In genomic region chr2:67145851-67146250, GRCh38 we compare ENCODE assay signal across 18 cellular contexts.
DNase-seq lines count a peak whose midpoint lies in the region; ATAC-seq, FAIRE-seq and TF ChIP-seq lines count a peak whose summit lies in the region.
"Had no signal": no experiment of that assay in that cellular context is flagged by ENCODE, and none has a peak within 500 bp of the region (broad histone marks: within the 10 kb centered on the region; RNA-seq: fewer than 3 reads in every experiment).

No MANE protein-coding gene starts in this region.

- peak; percentile 46 for FAIRE-seq in urothelium cell line (lab: Jason Lieb, UNC)
- FAIRE-seq: D721Med, GM12878, H1 had no signal

- no peaks in the 10 kb centered on the region for H3K27me3 ChIP-seq in RWPE2 (ENCODE audit: insufficient read depth, poor library complexity, severe bottlenecking)
- H3K27me3 ChIP-seq: BE2C had no signal

- no peaks in the 10 kb centered on the region for H3K36me3 ChIP-seq in RWPE2 (ENCODE audit: low read depth)
- H3K36me3 ChIP-seq: BE2C had no signal

- DNase-seq in NCI-H226 = peak; percentile 18
- DNase-seq in RWPE2 (ENCODE audit: low spot score) = no peak
- peak; percentile 31 for DNase-seq in epithelial cell of esophagus (ENCODE audit: low read depth)
- no peak for DNase-seq in urothelium cell line (ENCODE audit: low spot score)
- no peak for DNase-seq in HCEC 1CT
- no peak for DNase-seq in stimulated activated CD4-positive, alpha-beta T cell treated with anti-CD3 and anti-CD28 coated beads, Interleukin-2, amount 100 ng/mL, for 24 hours
- DNase-seq: BE2C; C1 segment of cervical spinal cord; CD4-positive, CD25-positive, alpha-beta regulatory T cell; CD8-positive, alpha-beta memory T cell; COR-L47; DND-41; EL; H9 had no signal

- TF ChIP-seq CTCF in RWPE2 (IDR thresholded peaks at IDR 0.05; ENCODE audit: poor library complexity, severe bottlenecking) = no peak
- TF ChIP-seq CTCF in epithelial cell of esophagus (IDR thresholded peaks at IDR 0.05; ENCODE audit: insufficient read depth, low read depth, low read length, missing control alignments) = no peak

- H3K4me1 ChIP-seq in RWPE2 (ENCODE audit: insufficient read depth, poor library complexity, severe bottlenecking) = no peaks in the 10 kb centered on the region
- H3K4me1 ChIP-seq: BE2C had no signal

- ATAC-seq in RWPE2 (ENCODE audit: low read depth) = peak; percentile 27; the same call in 1 of the 3 replicates
- ATAC-seq in GM21717 (IDR thresholded peaks at IDR 0.05; ENCODE audit: unreplicated experiment) = no peak
- ATAC-seq: GM12878 had no signal

- H3K4me3 ChIP-seq in RWPE2 (ENCODE audit: severe bottlenecking) (no peak overlapping the region), epithelial cell of esophagus (ENCODE audit: low read length) (no peak overlapping the region)
- H3K4me3 ChIP-seq: GM12878 had no signal

- no peak overlapping the region for H3K27ac ChIP-seq in RWPE2 (ENCODE audit: poor library complexity, severe bottlenecking)

- H3K9me3 ChIP-seq in RWPE2 (ENCODE audit: severe bottlenecking) = no peaks in the 10 kb centered on the region
- H3K9me3 ChIP-seq: BE2C had no signal

Comparison
In these comparisons a context has a peak if more than half of its experiments do, and no peak if none do; other contexts are left out.
1. DNase-seq: peak in NCI-H226 (single experiment) and epithelial cell of esophagus (single experiment); none in RWPE2 (single experiment), urothelium cell line (single experiment), HCEC 1CT (single experiment) and stimulated activated CD4-positive, alpha-beta T cell treated with anti-CD3 and anti-CD28 coated beads, Interleukin-2, amount 100 ng/mL, for 24 hours (0 of 2).